9 cellular contexts compared by ENCODE assay signal in the genomic region with DNA sequence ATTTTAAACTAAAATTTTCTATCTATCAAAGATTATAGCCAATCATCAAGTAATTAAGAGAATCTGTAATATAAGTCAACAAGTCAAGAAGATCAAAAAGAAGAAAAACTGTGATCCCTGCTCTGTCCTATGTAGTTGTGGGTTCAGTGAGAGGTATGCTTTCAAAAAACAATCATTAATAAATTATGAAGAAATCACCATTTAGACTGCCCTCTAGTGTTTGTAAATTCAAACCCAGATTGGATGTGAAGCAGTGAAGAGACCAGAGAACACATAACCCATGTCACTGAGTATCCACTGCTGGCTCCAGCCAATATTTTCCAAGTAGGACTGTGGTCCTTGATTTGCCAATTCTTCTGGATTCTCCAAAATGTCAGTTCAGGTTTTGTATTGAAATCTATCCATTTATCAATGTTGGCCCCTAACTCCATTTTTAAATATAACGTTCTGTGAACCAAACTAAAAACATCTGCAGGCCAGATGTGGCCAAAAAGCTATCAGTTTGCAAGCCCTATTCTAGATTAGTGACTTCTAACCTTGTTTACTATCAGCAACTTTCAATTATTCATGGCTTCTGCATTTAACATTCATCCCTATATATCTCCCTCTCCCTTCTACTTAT.
DNase-seq lines count a peak whose midpoint lies in the region; ATAC-seq and TF ChIP-seq lines count a peak whose summit lies in the region.
"Had no signal": no experiment of that assay in that cellular context is flagged by ENCODE, and none has a peak within 500 bp of the region (broad histone marks: within the 10 kb centered on the region; RNA-seq: fewer than 3 reads in every experiment).

No MANE protein-coding gene starts in this region.

- CTCF ChIA-PET in OCI-LY7 (lab: Charles Lee; ENCODE audit: unreplicated experiment): no interaction called here

- no peaks in the 10 kb centered on the region for H3K27me3 Mint-ChIP-seq in mesothelial cell of epicardium (ENCODE audit: low read depth)

- no peak overlapping the region for H2AFZ ChIP-seq in OCI-LY7 (ENCODE audit: low read length)

- in situ Hi-C loops in gastrocnemius medialis (cut with MboI; ENCODE audit: low sequenced_read_pairs in 4 of 4): no loop called here

- H3K36me3 Mint-ChIP-seq in mesothelial cell of epicardium: peaks cover 2% of the 10 kb centered on the region

- no peaks in the 10 kb centered on the region for H3K27me3 ChIP-seq in gastrocnemius medialis
- H3K27me3 ChIP-seq: BLaER1 had no signal

- H3K27ac ChIP-seq in OCI-LY7 (ENCODE audit: low read depth, low read length, poor library complexity, severe bottlenecking): no peak overlapping the region
- no peak overlapping the region for H3K27ac ChIP-seq in gastrocnemius medialis
- H3K27ac ChIP-seq: BLaER1 had no signal

- POLR2A ChIA-PET in OCI-LY7 (lab: Charles Lee): no interaction called here

- no peak overlapping the region for H3K4me2 ChIP-seq in OCI-LY7 (ENCODE audit: low read length)
- H3K4me2 ChIP-seq: BLaER1 had no signal

- peaks cover 11% of the 10 kb centered on the region for H3K9me3 Mint-ChIP-seq in mesothelial cell of epicardium

- no TSS peak for BruUV-seq in OCI-LY7 (replicated peaks; lab: Mats Ljungman, UMichigan)

- no peaks in the 10 kb centered on the region for H3K9me3 ChIP-seq in OCI-LY7 (ENCODE audit: low read length)
- H3K9me3 ChIP-seq in gastrocnemius medialis: no peaks in the 10 kb centered on the region

- peaks cover 11% of the 10 kb centered on the region for H3K4me1 Mint-ChIP-seq in mesothelial cell of epicardium

- peak; percentile 84 for TF ChIP-seq CTCF in OCI-LY7 (conservative IDR thresholded peaks at IDR 0.05; ENCODE audit: low read length)
- TF ChIP-seq CTCF in fibroblast of the aortic adventitia (IDR thresholded peaks at IDR 0.05; ENCODE audit: insufficient read depth, low read length): peak; percentile 54
- peak in 2 of 5 experiments; percentile 8 to 44 for TF ChIP-seq CTCF in gastrocnemius medialis (IDR thresholded peaks at IDR 0.05 in 4 of 5, conservative IDR thresholded peaks at IDR 0.05 in 1 of 5)
- no peak for TF ChIP-seq CTCF in mesothelial cell of epicardium (IDR thresholded peaks at IDR 0.05; ENCODE audit: unreplicated experiment)

- H3K4me1 ChIP-seq in OCI-LY7 (ENCODE audit: insufficient read depth, low read length, poor library complexity, severe bottlenecking) (no peaks in the 10 kb centered on the region), gastrocnemius medialis (no peaks in the 10 kb centered on the region)
- H3K4me1 ChIP-seq: BLaER1 had no signal

- no peaks in the 10 kb centered on the region for H4K20me1 ChIP-seq in OCI-LY7 (ENCODE audit: insufficient read depth, low read length)
- H4K20me1 ChIP-seq: BLaER1 had no signal

- intact Hi-C loops in OCI-LY7 (cut with micrococcal nuclease; ENCODE audit: unreplicated experiment): no loop called here
- intact Hi-C loops in gastrocnemius medialis (cut with DNase I; ENCODE audit: low total_unique reads): loop anchor here (10.0 kb wide), 1 partner anchor 961 kb away; no protein-coding TSS in a partner anchor

- no peaks in the 10 kb centered on the region for H3K9me2 ChIP-seq in OCI-LY7 (ENCODE audit: insufficient read depth, low read length)

- H3K36me3 ChIP-seq in OCI-LY7 (ENCODE audit: insufficient read depth, low read length) (no peaks in the 10 kb centered on the region), gastrocnemius medialis (no peaks in the 10 kb centered on the region)
- H3K36me3 ChIP-seq: BLaER1 had no signal

- no peak for TF ChIP-seq POLR2A in gastrocnemius medialis (IDR thresholded peaks at IDR 0.05)

- no peak for ATAC-seq in gastrocnemius medialis

- no peaks in the 10 kb centered on the region for H3K79me2 ChIP-seq in OCI-LY7 (ENCODE audit: insufficient read depth, low read depth, low read length)

- H3K4me3 ChIP-seq in OCI-LY7 (ENCODE audit: low read depth, low read length, poor library complexity, severe bottlenecking) (no peak overlapping the region), fibroblast of the aortic adventitia (ENCODE audit: low read depth, low read length) (no peak overlapping the region), gastrocnemius medialis (no peak overlapping the region)
- H3K4me3 ChIP-seq: BLaER1 had no signal

- H3K27ac Mint-ChIP-seq in mesothelial cell of epicardium: no peak overlapping the region

- DNase-seq in NCI-H2196 (lab: John Stamatoyannopoulos, UW; ENCODE audit: unreplicated experiment) (peak; percentile 1), NCI-H2196 treated with DMSO at 0.1 percent for 48 hours (lab: John Stamatoyannopoulos, UW; ENCODE audit: unreplicated experiment) (no peak), OCI-LY7 (ENCODE audit: low spot score) (peak; percentile 3), fibroblast of the aortic adventitia (ENCODE audit: low read depth) (peak; percentile 61), smooth muscle cell of the brain vasculature (ENCODE audit: low read depth, low spot score) (peak; percentile 23), gastrocnemius medialis (no peak), mesothelial cell of epicardium (ENCODE audit: low spot score in 2 of 2, unreplicated experiment in 2 of 2) (no peak)
- DNase-seq in effector CD4-positive, alpha-beta T cell: no peak

- no peak overlapping the region for H3K4me3 Mint-ChIP-seq in mesothelial cell of epicardium

Comparison
In these comparisons a context has a peak if more than half of its experiments do, and no peak if none do; other contexts are left out.
1. DNase-seq: peak in NCI-H2196 (single experiment), OCI-LY7 (single experiment), fibroblast of the aortic adventitia (single experiment) and smooth muscle cell of the brain vasculature (single experiment); none in NCI-H2196 treated with DMSO at 0.1 percent for 48 hours (single experiment), gastrocnemius medialis (0 of 2), mesothelial cell of epicardium (0 of 2) and effector CD4-positive, alpha-beta T cell (single experiment).